10 cellular contexts compared by ENCODE assay signal in the genomic region with DNA sequence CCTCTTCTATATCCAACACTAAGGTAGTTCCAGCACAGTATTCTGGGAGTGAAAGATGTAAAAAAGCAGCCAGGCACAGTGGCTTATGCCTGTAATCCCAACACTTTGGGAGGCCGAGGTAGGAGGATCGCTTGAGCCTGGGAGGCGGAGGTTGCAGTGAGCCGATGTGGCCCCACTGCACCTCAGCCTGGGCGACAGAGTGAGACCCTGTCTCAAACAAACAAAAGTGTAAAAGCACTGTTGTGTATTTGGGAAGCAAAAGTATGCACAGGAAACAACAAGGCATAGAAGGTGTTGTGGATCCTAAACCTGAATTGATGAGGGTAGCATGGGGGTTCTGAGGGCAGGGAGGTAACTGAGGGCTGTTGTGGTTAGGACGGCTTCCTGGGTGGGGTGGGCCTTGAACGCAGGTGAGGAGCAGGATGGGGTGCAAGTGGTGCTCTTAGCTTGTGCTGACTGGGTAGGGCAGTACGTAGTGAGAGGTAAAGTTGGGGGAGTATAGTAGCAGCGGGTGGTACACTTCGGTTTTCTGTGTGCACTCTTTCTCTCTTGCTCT.
A peak's percentile ranks its signal among the peaks of the same experiment; 100 is the strongest.
DNase-seq lines count a peak whose midpoint lies in the region; ATAC-seq and TF ChIP-seq lines count a peak whose summit lies in the region.
"Had no signal": no experiment of that assay in that cellular context is flagged by ENCODE, and none has a peak within 500 bp of the region (broad histone marks: within the 10 kb centered on the region; RNA-seq: fewer than 3 reads in every experiment).

No MANE protein-coding gene starts in this region.

- H3K14ac ChIP-seq in mesenchymal stem cell (ENCODE audit: low read length in 2 of 2), result peak overlapping the region in 1 of 2 experiments; percentile 5

- no peak overlapping the region for H2AK5ac ChIP-seq in mesenchymal stem cell (ENCODE audit: low read length, severe bottlenecking)

- POLR2A ChIA-PET in A673 (lab: Charles Lee; ENCODE audit: low non-redundant PET), result no interaction called here

- H4K91ac ChIP-seq in mesenchymal stem cell (ENCODE audit: low read length), result peak overlapping the region; percentile 55

- H3K27me3 Mint-ChIP-seq in IgD-negative memory B cell, result no peaks in the 10 kb centered on the region

- no peak overlapping the region for H3K23ac ChIP-seq in mesenchymal stem cell (ENCODE audit: low read length in 2 of 2)

- BruUV-seq in A673 (replicated peaks; lab: Mats Ljungman, UMichigan), result no TSS peak

- peak overlapping the region; percentile 75 for H4K8ac ChIP-seq in mesenchymal stem cell (ENCODE audit: low read length)

- TF ChIP-seq CTCF in A673 (conservative IDR thresholded peaks at IDR 0.05; ENCODE audit: low read depth, low read length), result no peak

- H3K27ac ChIP-seq in A673 (ENCODE audit: low read depth, low read length, poor library complexity, severe bottlenecking), result peak overlapping the region; percentile 77
- H3K27ac ChIP-seq in mesenchymal stem cell (ENCODE audit: low read length, poor library complexity, severe bottlenecking), result no peak overlapping the region
- H3K27ac ChIP-seq: foreskin keratinocyte had no signal

- H3K18ac ChIP-seq in mesenchymal stem cell (ENCODE audit: low read depth in 1 of 2, low read length in 2 of 2), result no peak overlapping the region

- H3K9me3 ChIP-seq in A673 (ENCODE audit: low read depth, low read length, poor library complexity, severe bottlenecking), result no peaks in the 10 kb centered on the region
- H3K9me3 ChIP-seq in mesenchymal stem cell (ENCODE audit: control insufficient read depth, low read length), result no peaks in the 10 kb centered on the region
- H3K9me3 ChIP-seq: adrenal gland had no signal

- H3K9me3 Mint-ChIP-seq in IgD-negative memory B cell, result no peaks in the 10 kb centered on the region

- H2BK15ac ChIP-seq in mesenchymal stem cell (ENCODE audit: low read depth, poor library complexity, severe bottlenecking), result peak overlapping the region; percentile 29

- peaks cover 74% of the 10 kb centered on the region for H3K4me1 ChIP-seq in A673 (ENCODE audit: insufficient read depth, low read length, poor library complexity, severe bottlenecking)
- peaks cover 23% of the 10 kb centered on the region for H3K4me1 ChIP-seq in mesenchymal stem cell (ENCODE audit: control insufficient read depth, insufficient read depth, low read depth, low read length)

- no peak overlapping the region for H3K4me3 ChIP-seq in A673 (ENCODE audit: low read depth, low read length, poor library complexity, severe bottlenecking)
- no peak overlapping the region for H3K4me3 ChIP-seq in mesenchymal stem cell (ENCODE audit: insufficient read depth in 1 of 2, low read depth in 1 of 2, low read length in 2 of 2)
- H3K4me3 ChIP-seq: adrenal gland had no signal

- no peak overlapping the region for H2BK5ac ChIP-seq in mesenchymal stem cell (ENCODE audit: low read depth, low read length, poor library complexity, severe bottlenecking)

- H3K4me2 ChIP-seq in mesenchymal stem cell (ENCODE audit: low read length, poor library complexity, severe bottlenecking), result no peak overlapping the region

- peaks cover 31% of the 10 kb centered on the region for H3K79me1 ChIP-seq in mesenchymal stem cell (replicated peaks; ENCODE audit: low read length, poor library complexity, severe bottlenecking)

- WGBS in mesenchymal stem cell, result 98% methylated on average over 10 of the region's 10 CpGs

- no peak overlapping the region for H3K9ac ChIP-seq in mesenchymal stem cell (ENCODE audit: low read length)

- no peaks in the 10 kb centered on the region for H3K36me3 ChIP-seq in A673 (ENCODE audit: insufficient read depth, low read length, poor library complexity, severe bottlenecking)
- no peaks in the 10 kb centered on the region for H3K36me3 ChIP-seq in mesenchymal stem cell (ENCODE audit: control insufficient read depth in 1 of 2, insufficient read depth in 2 of 2, low read depth in 1 of 2, low read length in 2 of 2)
- H3K36me3 ChIP-seq: adrenal gland had no signal

- peak overlapping the region; percentile 2 to 89 (median 57) for H3K4me3 Mint-ChIP-seq in IgD-negative memory B cell

- no peak overlapping the region for H2BK120ac ChIP-seq in mesenchymal stem cell (ENCODE audit: low read depth, low read length)

- peaks cover 1% of the 10 kb centered on the region for H3K36me3 Mint-ChIP-seq in IgD-negative memory B cell

- intact Hi-C loops in A673 (cut with micrococcal nuclease; ENCODE audit: unreplicated experiment), result loop anchor here (5.0 kb wide), 2 partner anchors 47 to 62 kb away; a partner anchor contains a TSS

- peak overlapping the region; percentile 59 to 99 (median 74) for H3K27ac Mint-ChIP-seq in IgD-negative memory B cell

- CTCF ChIA-PET in A673 (lab: Charles Lee), result no interaction called here

- H3K27me3 ChIP-seq in A673 (replicated peaks; ENCODE audit: insufficient read depth, low read depth, low read length, poor library complexity) (no peaks in the 10 kb centered on the region), mesenchymal stem cell (ENCODE audit: control insufficient read depth in 1 of 2, insufficient read depth in 1 of 2, low read length in 2 of 2) (no peaks in the 10 kb centered on the region)
- H3K27me3 ChIP-seq: adrenal gland, foreskin keratinocyte had no signal

- H3K4ac ChIP-seq in mesenchymal stem cell (ENCODE audit: low read depth in 1 of 2, low read length in 2 of 2), result no peak overlapping the region

- no peak overlapping the region for H2BK12ac ChIP-seq in mesenchymal stem cell (ENCODE audit: low read length in 2 of 2)

- peaks cover 55 to 75% (median 70%) of the 10 kb centered on the region in 3 donors for H3K4me1 Mint-ChIP-seq in IgD-negative memory B cell

- DNase-seq in A673 (ENCODE audit: low spot score) (no peak), mesenchymal stem cell (no peak), NCI-H748 (lab: John Stamatoyannopoulos, UW; ENCODE audit: unreplicated experiment) (no peak)
- DNase-seq in activated effector memory CD4-positive, alpha-beta T cell treated with anti-CD3 and anti-CD28 coated beads, Interleukin-2, amount 50 U/mL, for 16 hours, result peak; percentile 81
- DNase-seq in stimulated activated CD4-positive, alpha-beta T cell treated with anti-CD3 and anti-CD28 coated beads, Interleukin-2, amount 100 ng/mL, for 48 hours, result no peak
- DNase-seq: adrenal gland, foreskin keratinocyte had no signal

- H2AFZ ChIP-seq in mesenchymal stem cell (ENCODE audit: low read depth, low read length), result no peak overlapping the region

- ATAC-seq in HG02884 (IDR thresholded peaks at IDR 0.05; ENCODE audit: unreplicated experiment), result no peak
- no peak for ATAC-seq in HG03439 (IDR thresholded peaks at IDR 0.05; ENCODE audit: unreplicated experiment)
- ATAC-seq: foreskin keratinocyte had no signal
